In genomic region chr21:16330340-16331319, GRCh38 we compare ENCODE assay signal across 8 cellular contexts.
DNase-seq lines count a peak whose midpoint lies in the region; ATAC-seq and TF ChIP-seq lines count a peak whose summit lies in the region.

No MANE protein-coding gene starts in this region.

- H3K4me3 ChIP-seq in AG04449 (ENCODE audit: low read depth, low read length), result no peak overlapping the region
- H3K4me3 ChIP-seq in GM12865 (ENCODE audit: low read depth, low read length), result no peak overlapping the region
- H3K4me3 ChIP-seq in fibroblast of the aortic adventitia (ENCODE audit: low read depth, low read length), result no peak overlapping the region
- H3K4me3 ChIP-seq in neural progenitor cell, result no peak overlapping the region

- no peaks in the 10 kb centered on the region for H3K4me1 ChIP-seq in neural progenitor cell

- peaks cover 2% of the 10 kb centered on the region for H3K27me3 Mint-ChIP-seq in neural progenitor cell (ENCODE audit: insufficient read depth, low read depth)

- H3K4me3 Mint-ChIP-seq in neural progenitor cell, result peak overlapping the region; percentile 14

- peak overlapping the region; percentile 46 for H2AFZ ChIP-seq in neural progenitor cell (replicated peaks)

- no peak overlapping the region for H3K4me2 ChIP-seq in neural progenitor cell

- POLR2A ChIA-PET in AG04449 (lab: Yijun Ruan, JAX), result no interaction called here

- peak; percentile 24 for DNase-seq in AG04449 (ENCODE audit: low read depth, low spot score)
- DNase-seq in GM12865 (ENCODE audit: low read depth), result peak; percentile 49
- peak; percentile 85 for DNase-seq in NCI-H1092 treated with DMSO at 0.1 percent for 48 hours (lab: John Stamatoyannopoulos, UW)
- DNase-seq in SKM-1 treated with dmso at 0.1 percent for 144 hours (lab: John Stamatoyannopoulos, UW; ENCODE audit: unreplicated experiment), result peak; percentile 64
- peak; percentile 91 for DNase-seq in fibroblast of the aortic adventitia (ENCODE audit: low read depth)
- DNase-seq in neural progenitor cell (ENCODE audit: low spot score), result peak; percentile 81
- DNase-seq in stimulated activated naive CD4-positive, alpha-beta T cell treated with Interleukin-2 at 50 U/mL for 16 hours (lab: John Stamatoyannopoulos, UW), result no peak

- ATAC-seq in HG02678 (IDR thresholded peaks at IDR 0.05; ENCODE audit: unreplicated experiment), result peak; percentile 81

- no peak overlapping the region for H3K27ac ChIP-seq in neural progenitor cell

- no peaks in the 10 kb centered on the region for H3K9me3 ChIP-seq in neural progenitor cell (ENCODE audit: low read depth)

- H4K20me1 ChIP-seq in neural progenitor cell (ENCODE audit: low read depth), result no peaks in the 10 kb centered on the region

- H3K9ac ChIP-seq in neural progenitor cell, result no peak overlapping the region

- H3K9me3 Mint-ChIP-seq in neural progenitor cell, result peaks cover 17% of the 10 kb centered on the region

- no peaks in the 10 kb centered on the region for H3F3A ChIP-seq in neural progenitor cell (ENCODE audit: low read depth)

- peaks cover 40% of the 10 kb centered on the region for H3K4me1 Mint-ChIP-seq in neural progenitor cell

- no peaks in the 10 kb centered on the region for H3K27me3 ChIP-seq in neural progenitor cell

- H3K36me3 Mint-ChIP-seq in neural progenitor cell, result peaks cover 37% of the 10 kb centered on the region

- TF ChIP-seq CTCF in AG04449 (IDR thresholded peaks at IDR 0.05; ENCODE audit: insufficient read depth, low read length, missing control alignments) (peak; percentile 39), GM12865 (IDR thresholded peaks at IDR 0.05; ENCODE audit: insufficient read depth, low read depth, low read length, missing control alignments) (peak; percentile 45), fibroblast of the aortic adventitia (IDR thresholded peaks at IDR 0.05; ENCODE audit: insufficient read depth, low read length) (peak; percentile 75), neural progenitor cell (IDR thresholded peaks at IDR 0.05) (peak; percentile 84)

- no peaks in the 10 kb centered on the region for H3K36me3 ChIP-seq in neural progenitor cell

- H3K79me2 ChIP-seq in neural progenitor cell (ENCODE audit: low read depth), result no peaks in the 10 kb centered on the region

- H3K27ac Mint-ChIP-seq in neural progenitor cell, result peak overlapping the region; percentile 58

- CTCF ChIA-PET in AG04449 (lab: Yijun Ruan, JAX), result interaction anchor here (0.6 to 7.9 kb wide), 30 partner anchors 10 to 435 kb away, joined by 3 to 131 read pairs (median 4); no protein-coding TSS in a partner anchor
